Comparison of ENCODE assay signal across 8 cellular contexts in genomic region chr16:785563-786535, GRCh38. TPM values are rescaled to one million over a fixed set of nuclear protein-coding genes. Genes with fewer than 3 reads are reported as not detected.
DNase-seq lines count a peak whose midpoint lies in the region; ATAC-seq and TF ChIP-seq lines count a peak whose summit lies in the region.

No MANE protein-coding gene starts in this region.

- H3K9me3 ChIP-seq in Loucy (ENCODE audit: insufficient read depth, low read depth, low read length), result no peaks in the 10 kb centered on the region

- intact Hi-C loops in lower leg skin (cut with DNase I; ENCODE audit: low total_unique reads), result no loop called here

- peak; percentile 34 for TF ChIP-seq CTCF in Loucy (conservative IDR thresholded peaks at IDR 0.05; ENCODE audit: low read length)
- peak; percentile 73 for TF ChIP-seq CTCF in choroid plexus epithelial cell (conservative IDR thresholded peaks at IDR 0.05; ENCODE audit: low read depth, low read length)
- TF ChIP-seq CTCF in lower leg skin (IDR thresholded peaks at IDR 0.05), result no peak

- peaks cover 30% of the 10 kb centered on the region; the same call in 1 of the 2 replicates for H3K79me2 ChIP-seq in Loucy (ENCODE audit: insufficient read depth, low read length)

- TF ChIP-seq POLR2A in lower leg skin (IDR thresholded peaks at IDR 0.05), result no peak

- no peak overlapping the region for H2AFZ ChIP-seq in Loucy (ENCODE audit: low read length)

- H4K20me1 ChIP-seq in Loucy (ENCODE audit: insufficient read depth, low read length, poor library complexity, severe bottlenecking), result no peaks in the 10 kb centered on the region

- H3K4me1 ChIP-seq in Loucy (ENCODE audit: insufficient read depth, low read length, poor library complexity, severe bottlenecking), result no peaks in the 10 kb centered on the region

- DNase-seq in COR-L47 (lab: John Stamatoyannopoulos, UW) (peak; percentile 29), choroid plexus epithelial cell (ENCODE audit: low read depth) (peak; percentile 57), lower leg skin (ENCODE audit: low spot score in 2 of 2) (peak; percentile 42 to 93), NCI-H1105 (lab: John Stamatoyannopoulos, UW) (no peak)
- DNase-seq in activated CD4-positive, alpha-beta T cell treated with anti-CD3 and anti-CD28 coated beads, Interleukin-2, amount 50 U/mL, for 24 hours (ENCODE audit: low read depth in 1 of 2, low spot score in 1 of 2), result peak; percentile 61 to 63
- DNase-seq in stimulated activated CD8-positive, alpha-beta memory T cell treated with anti-CD3 and anti-CD28 coated beads, Interleukin-12 subunit alpha, Interleukin-12 subunit beta, amount 100 ng/mL, for 4 hours (ENCODE audit: low read depth), result peak; percentile 49

- no peak overlapping the region for H3K4me2 ChIP-seq in Loucy (ENCODE audit: low read depth, low read length, poor library complexity, severe bottlenecking)

- H3K4me3 ChIP-seq in Loucy (ENCODE audit: low read length, poor library complexity, severe bottlenecking) (no peak overlapping the region), choroid plexus epithelial cell (ENCODE audit: low read depth, low read length) (no peak overlapping the region), lower leg skin (ENCODE audit: low read depth, poor library complexity, severe bottlenecking) (no peak overlapping the region)

- no peak for ATAC-seq in HG02678 (IDR thresholded peaks at IDR 0.05; ENCODE audit: unreplicated experiment)

- no peaks in the 10 kb centered on the region for H3K36me3 ChIP-seq in Loucy (ENCODE audit: insufficient read depth, low read length)

- WGBS in lower leg skin, 2 donors, result 67 to 68% methylated on average over 32 to 43 of the region's 58 CpGs

- no peaks in the 10 kb centered on the region for H3K9me2 ChIP-seq in Loucy (replicated peaks; ENCODE audit: low read depth, low read length)

- H3F3A ChIP-seq in Loucy (ENCODE audit: low read depth), result no peaks in the 10 kb centered on the region

- no peaks in the 10 kb centered on the region for H3K27me3 ChIP-seq in Loucy (ENCODE audit: insufficient read depth, low read length, poor library complexity, severe bottlenecking)

- H3K9ac ChIP-seq in Loucy (ENCODE audit: low read depth, low read length, poor library complexity, severe bottlenecking), result no peak overlapping the region

RNA-seq across cellular contexts. Expression of gene RPUSD1, which starts 2.3 kb away (rescaled TPM):
- total RNA-seq in lower leg skin, result 10 to 100 TPM; 20.2 to 27.9 (median 25.5) TPM

RNA-seq across cellular contexts. Expression of gene CHTF18, which starts 2.6 kb away (rescaled TPM):
- total RNA-seq in lower leg skin, result 10 to 100 TPM in 3 of 4 donors, 1 to 10 TPM in 1; 4.6 to 23.4 (median 12.2) TPM

RNA-seq across cellular contexts. Expression of gene GNG13, which starts 14.7 kb away (rescaled TPM):
- total RNA-seq in lower leg skin, result not detected

RNA-seq across cellular contexts. Expression of gene MSLN, which starts 25.3 kb away (rescaled TPM):
- 1 to 10 TPM in 3 of 4 donors, not detected in 1; 1.1 to 4.3 (median 4.0) TPM for total RNA-seq in lower leg skin

RNA-seq across cellular contexts. Expression of gene CIAO3, which starts 45.1 kb away (rescaled TPM):
- total RNA-seq in lower leg skin, result 10 to 100 TPM; 34.7 to 75.8 (median 42.2) TPM

Comparison
In these comparisons a context has a peak if more than half of its experiments do, and no peak if none do; other contexts are left out.
1. CTCF ChIP-seq: peak in Loucy (single experiment) and choroid plexus epithelial cell (single experiment); none in lower leg skin (0 of 3).